1 cellular context compared by ENCODE assay signal in genomic region chr10:72086466-72087391, GRCh38.
A peak's percentile ranks its signal among the peaks of the same experiment; 100 is the strongest.
TF ChIP-seq lines count a peak whose summit lies in the region.

No MANE protein-coding gene starts in this region.

TF ChIP-seq in HepG2, 621 proteins besides CTCF, POLR2A, EP300 and RAD21 (continued from another document and continues in another):
- TF ChIP-seq ADNP (CRISPR knock-in tag; IDR thresholded peaks at IDR 0.05) (no peak), MLX (CRISPR knock-in tag; IDR thresholded peaks at IDR 0.05) (peak; percentile 8; the same call in 1 of the 2 replicates), IRF1 (CRISPR knock-in tag; IDR thresholded peaks at IDR 0.05; ENCODE audit: low read depth) (no peak), ZNF776 (CRISPR knock-in tag; IDR thresholded peaks at IDR 0.05) (no peak), ZFX (CRISPR knock-in tag; IDR thresholded peaks at IDR 0.05; ENCODE audit: low read depth) (peak; percentile 92), ZNF75D (CRISPR knock-in tag; IDR thresholded peaks at IDR 0.05; ENCODE audit: borderline replicate concordance) (no peak), ZNF230 (CRISPR knock-in tag; IDR thresholded peaks at IDR 0.05) (0 out of 2 replicates have a peak, but pooled peaks have one; percentile 34), SMYD3 (CRISPR knock-in tag; IDR thresholded peaks at IDR 0.05) (no peak), PREB (CRISPR knock-in tag; IDR thresholded peaks at IDR 0.05) (no peak), ZEB1 (IDR thresholded peaks at IDR 0.05; ENCODE audit: insufficient replicate concordance, low read depth) (peak; percentile 7), BRF2 (CRISPR knock-in tag; IDR thresholded peaks at IDR 0.05) (no peak), MNT (IDR thresholded peaks at IDR 0.05) (no peak), TCF7L2 (IDR thresholded peaks at IDR 0.05; ENCODE audit: low read depth, low read length) (no peak), ZHX1 (CRISPR knock-in tag; IDR thresholded peaks at IDR 0.05; ENCODE audit: low read depth) (no peak), ZNF883 (CRISPR knock-in tag; IDR thresholded peaks at IDR 0.05; ENCODE audit: not compliant biosample characterization) (no peak), KLF9 (CRISPR knock-in tag; IDR thresholded peaks at IDR 0.05; ENCODE audit: low read depth) (no peak), NKX3-1 (CRISPR knock-in tag; IDR thresholded peaks at IDR 0.05) (no peak), EEA1 (CRISPR knock-in tag; IDR thresholded peaks at IDR 0.05; ENCODE audit: borderline replicate concordance) (no peak), NONO (IDR thresholded peaks at IDR 0.05) (no peak), NONO (CRISPR knock-in tag; conservative IDR thresholded peaks at IDR 0.05) (no peak), CCAR2 (optimal IDR thresholded peaks at IDR 0.05; ENCODE audit: low read depth, low read length) (no peak), LRRFIP1 (CRISPR knock-in tag; conservative IDR thresholded peaks at IDR 0.05) (no peak), ZNF318 (CRISPR knock-in tag; IDR thresholded peaks at IDR 0.05) (no peak), ZFP37 (CRISPR knock-in tag; IDR thresholded peaks at IDR 0.05; ENCODE audit: borderline replicate concordance) (no peak), ZFP36 (IDR thresholded peaks at IDR 0.05; ENCODE audit: borderline replicate concordance, low read depth, low read length, partially characterized antibody) (no peak), ZNF572 (CRISPR knock-in tag; IDR thresholded peaks at IDR 0.05) (no peak), ZFAT (CRISPR knock-in tag; conservative IDR thresholded peaks at IDR 0.05) (no peak), AKNA (CRISPR knock-in tag; IDR thresholded peaks at IDR 0.05; ENCODE audit: borderline replicate concordance) (no peak), ZNF709 (CRISPR knock-in tag; IDR thresholded peaks at IDR 0.05) (no peak), ZNF24 (IDR thresholded peaks at IDR 0.05) (no peak), ZNF124 (CRISPR knock-in tag; IDR thresholded peaks at IDR 0.05) (0 out of 2 replicates have a peak, but pooled peaks have one; percentile 35), ZNF441 (CRISPR knock-in tag; IDR thresholded peaks at IDR 0.05; ENCODE audit: borderline replicate concordance) (no peak), NFRKB (IDR thresholded peaks at IDR 0.05) (no peak), HOXA3 (CRISPR knock-in tag; IDR thresholded peaks at IDR 0.05) (no peak), ZNF333 (CRISPR knock-in tag; IDR thresholded peaks at IDR 0.05; ENCODE audit: borderline replicate concordance) (no peak)
